Comparison of ENCODE assay signal across 9 cellular contexts in genomic region chr4:85127653-85128052, GRCh38.
DNase-seq lines count a peak whose midpoint lies in the region; ATAC-seq, FAIRE-seq and TF ChIP-seq lines count a peak whose summit lies in the region.
"Had no signal": no experiment of that assay in that cellular context is flagged by ENCODE, and none has a peak within 500 bp of the region (broad histone marks: within the 10 kb centered on the region; RNA-seq: fewer than 3 reads in every experiment).

No MANE protein-coding gene starts in this region.

- no peak overlapping the region for H3K4me3 ChIP-seq in ACC112 (ENCODE audit: low read depth, low read length)
- H3K4me3 ChIP-seq in Loucy (ENCODE audit: low read length, poor library complexity, severe bottlenecking), result no peak overlapping the region
- H3K4me3 ChIP-seq: lung had no signal

- no peaks in the 10 kb centered on the region for H3K27me3 ChIP-seq in ACC112 (ENCODE audit: insufficient read depth, low read length)
- H3K27me3 ChIP-seq in Loucy (ENCODE audit: insufficient read depth, low read length, poor library complexity, severe bottlenecking), result no peaks in the 10 kb centered on the region

- H3K27ac Mint-ChIP-seq in HFFc6, result no peak overlapping the region
- no peak overlapping the region for H3K27ac Mint-ChIP-seq in naive B cell

- peaks cover 2% of the 10 kb centered on the region for H3K27me3 Mint-ChIP-seq in HFFc6 (ENCODE audit: insufficient read depth)
- peaks cover 23 to 33% (median 25%) of the 10 kb centered on the region in 3 donors for H3K27me3 Mint-ChIP-seq in naive B cell

- DNase-seq in GM12892 (ENCODE audit: insufficient read length), result peak; percentile 18
- DNase-seq in HFFc6, result peak; percentile 30
- peak; percentile 26 for DNase-seq in cerebellum (ENCODE audit: low spot score)
- peak; percentile 4 for DNase-seq in naive B cell
- no peak for DNase-seq in NCI-H2196 (lab: John Stamatoyannopoulos, UW; ENCODE audit: unreplicated experiment)
- DNase-seq in NCI-H345 (lab: John Stamatoyannopoulos, UW), result no peak

- no peaks in the 10 kb centered on the region for H3K9me3 ChIP-seq in Loucy (ENCODE audit: insufficient read depth, low read depth, low read length)

- H2AFZ ChIP-seq in ACC112 (ENCODE audit: low read length, unreplicated experiment), result peak overlapping the region; percentile 48
- peak overlapping the region; percentile 8; the same call in 1 of the 2 replicates for H2AFZ ChIP-seq in Loucy (ENCODE audit: low read length)

- TF ChIP-seq POLR2A in GM12892 (IDR thresholded peaks at IDR 0.05; ENCODE audit: low read depth, low read length), result no peak

- H3K4me1 ChIP-seq in ACC112 (ENCODE audit: control insufficient read depth, insufficient read depth, low read length, unreplicated experiment) (no peaks in the 10 kb centered on the region), Loucy (ENCODE audit: insufficient read depth, low read length, poor library complexity, severe bottlenecking) (no peaks in the 10 kb centered on the region)

- H3K9me2 ChIP-seq in Loucy (replicated peaks; ENCODE audit: low read depth, low read length), result no peaks in the 10 kb centered on the region

- FAIRE-seq in GM12892 (lab: Jason Lieb, UNC), result no peak

- H3K79me2 ChIP-seq in ACC112 (ENCODE audit: control insufficient read depth, insufficient read depth, low read length, unreplicated experiment) (no peaks in the 10 kb centered on the region), Loucy (ENCODE audit: insufficient read depth, low read length) (no peaks in the 10 kb centered on the region)

- H3K4me1 Mint-ChIP-seq in HFFc6 (ENCODE audit: low read depth), result no peaks in the 10 kb centered on the region
- H3K4me1 Mint-ChIP-seq in naive B cell, result peaks cover 3 to 8% (median 5%) of the 10 kb centered on the region in 3 donors

- ATAC-seq in naive B cell (ENCODE audit: low read depth in 2 of 2), result peak; percentile 65 to 67

- TF ChIP-seq CTCF in HFFc6 (IDR thresholded peaks at IDR 0.05) (peak; percentile 81), Loucy (conservative IDR thresholded peaks at IDR 0.05; ENCODE audit: low read length) (peak; percentile 56)

- H3K4me3 Mint-ChIP-seq in HFFc6 (no peak overlapping the region), naive B cell (no peak overlapping the region)

- H3F3A ChIP-seq in Loucy (ENCODE audit: low read depth), result no peaks in the 10 kb centered on the region

- no peak overlapping the region for H3K4me2 ChIP-seq in Loucy (ENCODE audit: low read depth, low read length, poor library complexity, severe bottlenecking)

- H4K20me1 ChIP-seq in Loucy (ENCODE audit: insufficient read depth, low read length, poor library complexity, severe bottlenecking), result no peaks in the 10 kb centered on the region

- H3K36me3 Mint-ChIP-seq in HFFc6 (ENCODE audit: low read depth) (no peaks in the 10 kb centered on the region), naive B cell (peaks cover 0 to 7% of the 10 kb centered on the region in 2 donors)

- no peak overlapping the region for H3K9ac ChIP-seq in Loucy (ENCODE audit: low read depth, low read length, poor library complexity, severe bottlenecking)

- H3K36me3 ChIP-seq in ACC112 (ENCODE audit: insufficient read depth, low read length) (no peaks in the 10 kb centered on the region), Loucy (ENCODE audit: insufficient read depth, low read length) (no peaks in the 10 kb centered on the region)

- H3K9me3 Mint-ChIP-seq in HFFc6, result no peaks in the 10 kb centered on the region
- peaks cover 0 to 5% (median 0%) of the 10 kb centered on the region in 7 donors for H3K9me3 Mint-ChIP-seq in naive B cell

- H3K27ac ChIP-seq in ACC112 (ENCODE audit: low read depth, low read length), result no peak overlapping the region

Comparison
In these comparisons a context has a peak if more than half of its experiments do, and no peak if none do; other contexts are left out.
1. DNase-seq: peak in GM12892 (single experiment), HFFc6 (single experiment), cerebellum (single experiment) and naive B cell (single experiment); none in NCI-H2196 (single experiment) and NCI-H345 (single experiment).